Comparison of ENCODE assay signal across 29 cellular contexts in genomic region chr17:74040291-74040690, GRCh38.
"Had no signal": no experiment of that assay in that cellular context is flagged by ENCODE, and none has a peak within 500 bp of the region (broad histone marks: within the 10 kb centered on the region; RNA-seq: fewer than 3 reads in every experiment).

No MANE protein-coding gene starts in this region.

- FAIRE-seq: endothelial cell of umbilical vein, kidney, urothelium cell line had no signal

- H3K27me3 ChIP-seq: colonic mucosa, foreskin keratinocyte, hepatocyte, neural progenitor cell, right atrium auricular region, tibial nerve, upper lobe of left lung had no signal

- H3K9me3 ChIP-seq: colonic mucosa, esophagus muscularis mucosa, gastroesophageal sphincter, heart left ventricle, left lung, prostate gland, right atrium auricular region, thoracic aorta, tibial nerve, upper lobe of left lung had no signal

- H3K36me3 ChIP-seq: colonic mucosa, esophagus muscularis mucosa, gastroesophageal sphincter, heart left ventricle, left lung, neural progenitor cell, prostate gland, right atrium auricular region, thoracic aorta, tibial nerve, upper lobe of left lung had no signal

- H3K9ac ChIP-seq: neural progenitor cell had no signal

- H3K79me2 ChIP-seq: hepatocyte had no signal

- H3K4me1 ChIP-seq: colonic mucosa, foreskin keratinocyte, gastroesophageal sphincter, heart left ventricle, left lung, prostate gland, right atrium auricular region, tibial nerve had no signal

- DNase-seq: colonic mucosa; effector memory CD4-positive, alpha-beta T cell; foreskin keratinocyte; heart left ventricle; kidney; left cardiac atrium; left lung; mesendoderm; midbrain; naive thymus-derived CD4-positive, alpha-beta T cell; nucleus accumbens; stimulated activated CD4-positive, alpha-beta T cell treated with anti-CD3 and anti-CD28 coated beads, Interleukin-12 subunit alpha, Interleukin-12 subunit beta, amount 100 ng/mL, for 4 hours; stimulated activated CD4-positive, alpha-beta T cell treated with anti-CD3 and anti-CD28 coated beads, Interleukin-1b, Interleukin-23, amount 100 ng/mL, for 48 hours; stimulated activated CD4-positive, alpha-beta T cell treated with anti-CD3 and anti-CD28 coated beads, Interleukin-4, amount 100 ng/mL, for 1 hour; stimulated activated naive CD8-positive, alpha-beta T cell treated with anti-CD3 and anti-CD28 coated beads, Interleukin-15, Interleukin-2, amounts not matched to agents 100 U/mL and 50 U/mL, for 24 hours had no signal

- H3K4me2 ChIP-seq: hepatocyte, neural progenitor cell, smooth muscle cell had no signal

- H2AFZ ChIP-seq: hepatocyte, neural progenitor cell had no signal

- ATAC-seq: foreskin keratinocyte; gastroesophageal sphincter; heart left ventricle; left cardiac atrium; left lung; naive thymus-derived CD4-positive, alpha-beta T cell; sciatic nerve; stimulated activated effector memory CD8-positive, alpha-beta T cell treated with anti-CD3 and anti-CD28 coated beads, Interleukin-12 subunit alpha, Interleukin-12 subunit beta, amount 100 ng/mL, for 72 hours; stimulated activated naive CD8-positive, alpha-beta T cell treated with anti-CD3 and anti-CD28 coated beads, Interleukin-15, Interleukin-2, amounts not matched to agents 100 U/mL and 50 U/mL, for 24 hours had no signal

- H3K4me3 ChIP-seq: colonic mucosa, esophagus muscularis mucosa, gastroesophageal sphincter, heart left ventricle, hepatocyte, left lung, neural progenitor cell, prostate gland, right atrium auricular region, smooth muscle cell, thoracic aorta, tibial nerve, upper lobe of left lung had no signal

- H3K27ac ChIP-seq: colonic mucosa, esophagus muscularis mucosa, foreskin keratinocyte, gastroesophageal sphincter, heart left ventricle, hepatocyte, left lung, neural progenitor cell, prostate gland, right atrium auricular region, thoracic aorta, tibial nerve, upper lobe of left lung had no signal
